In genomic region chr16:53863861-53864260, GRCh38 we compare ENCODE assay signal across 19 cellular contexts.
"Had no signal": no experiment of that assay in that cellular context is flagged by ENCODE, and none has a peak within 500 bp of the region (broad histone marks: within the 10 kb centered on the region; RNA-seq: fewer than 3 reads in every experiment).

No MANE protein-coding gene starts in this region.

- H3K9me3 ChIP-seq: adrenal gland, body of pancreas, gastrocnemius medialis, pancreas, sigmoid colon, tibial artery, uterus had no signal

- H3K9me3 Mint-ChIP-seq: effector memory CD8-positive, alpha-beta T cell had no signal

- DNase-seq: activated effector memory CD4-positive, alpha-beta T cell treated with anti-CD3 and anti-CD28 coated beads, Interleukin-2, amount 50 U/mL, for 16 hours; activated T-cell treated with anti-CD3 and anti-CD28 coated beads for 4 hours; adrenal gland; body of pancreas; dermis blood vessel endothelial cell; effector memory CD8-positive, alpha-beta T cell; gastrocnemius medialis; heart right ventricle; islet precursor cell; left lung; naive thymus-derived CD8-positive, alpha-beta T cell; pancreas; sigmoid colon; stimulated activated CD4-positive, alpha-beta T cell treated with anti-CD3 and anti-CD28 coated beads, Interleukin-1b, Interleukin-23, amount 100 ng/mL, for 48 hours; SW 1271; tibial artery; uterus had no signal

- H3K4me3 Mint-ChIP-seq: activated naive CD4-positive, alpha-beta T cell treated with anti-CD3 and anti-CD28 coated beads, Interleukin-2, amount 50 U/mL, for 24 hours; effector memory CD8-positive, alpha-beta T cell; memory B cell; naive thymus-derived CD8-positive, alpha-beta T cell had no signal

- H3K27ac Mint-ChIP-seq: activated naive CD4-positive, alpha-beta T cell treated with anti-CD3 and anti-CD28 coated beads, Interleukin-2, amount 50 U/mL, for 24 hours; effector memory CD8-positive, alpha-beta T cell; memory B cell had no signal

- H3K4me1 ChIP-seq: body of pancreas, uterus had no signal

- H3K27me3 ChIP-seq: adrenal gland, body of pancreas, gastrocnemius medialis, heart right ventricle, left lung, pancreas, sigmoid colon, tibial artery, uterus had no signal

- H3K27me3 Mint-ChIP-seq: activated naive CD4-positive, alpha-beta T cell treated with anti-CD3 and anti-CD28 coated beads, Interleukin-2, amount 50 U/mL, for 24 hours; effector memory CD8-positive, alpha-beta T cell; memory B cell; naive thymus-derived CD8-positive, alpha-beta T cell had no signal

- H3K36me3 ChIP-seq: adrenal gland, gastrocnemius medialis, left lung, pancreas, uterus had no signal

- H3K4me3 ChIP-seq: adrenal gland, body of pancreas, gastrocnemius medialis, heart right ventricle, left lung, pancreas, sigmoid colon, tibial artery, uterus had no signal

- ATAC-seq: body of pancreas; effector memory CD8-positive, alpha-beta T cell; gastrocnemius medialis; heart right ventricle; left lung; naive thymus-derived CD8-positive, alpha-beta T cell; pancreas had no signal

- H3K27ac ChIP-seq: gastrocnemius medialis, pancreas, sigmoid colon, tibial artery, uterus had no signal
